19 cellular contexts compared by ENCODE assay signal in genomic region chr12:102394200-102394599, GRCh38.
"Had no signal": no experiment of that assay in that cellular context is flagged by ENCODE, and none has a peak within 500 bp of the region (broad histone marks: within the 10 kb centered on the region; RNA-seq: fewer than 3 reads in every experiment).

No MANE protein-coding gene starts in this region.

- H3K27me3 ChIP-seq: brain microvascular endothelial cell had no signal

- FAIRE-seq: colon had no signal

- H3K36me3 ChIP-seq: brain microvascular endothelial cell, WERI-Rb-1 had no signal

- DNase-seq: activated CD4-positive, alpha-beta T cell treated with anti-CD3 and anti-CD28 coated beads for 36 hours; activated CD8-positive, alpha-beta memory T cell treated with anti-CD3 and anti-CD28 coated beads, Interleukin-2, amount 50 U/mL, for 4 hours; activated CD8-positive, alpha-beta T cell treated with anti-CD3 and anti-CD28 coated beads for 36 hours; activated gamma-delta T cell treated with Interleukin-2 at 50 U/mL for 16 hours; activated naive CD4-positive, alpha-beta T cell treated with anti-CD3 and anti-CD28 coated beads, Interleukin-2, amount 10 ng/mL, durations not matched to agents 7 days and 5 days; activated naive CD8-positive, alpha-beta T cell treated with anti-CD3 and anti-CD28 coated beads for 36 hours; activated T-cell treated with anti-CD3 and anti-CD28 coated beads, Interleukin-2, amount 50 U/mL, for 72 hours; brain microvascular endothelial cell; cerebellar nuclear complex; Karpas-422; MM.1S; NCI-H187; NCI-H2107; NCI-H774; RPMI8226; SK-N-SH; T-helper 1 cell; WERI-Rb-1 had no signal
